Comparison of ENCODE assay signal across 8 cellular contexts in the genomic region with DNA sequence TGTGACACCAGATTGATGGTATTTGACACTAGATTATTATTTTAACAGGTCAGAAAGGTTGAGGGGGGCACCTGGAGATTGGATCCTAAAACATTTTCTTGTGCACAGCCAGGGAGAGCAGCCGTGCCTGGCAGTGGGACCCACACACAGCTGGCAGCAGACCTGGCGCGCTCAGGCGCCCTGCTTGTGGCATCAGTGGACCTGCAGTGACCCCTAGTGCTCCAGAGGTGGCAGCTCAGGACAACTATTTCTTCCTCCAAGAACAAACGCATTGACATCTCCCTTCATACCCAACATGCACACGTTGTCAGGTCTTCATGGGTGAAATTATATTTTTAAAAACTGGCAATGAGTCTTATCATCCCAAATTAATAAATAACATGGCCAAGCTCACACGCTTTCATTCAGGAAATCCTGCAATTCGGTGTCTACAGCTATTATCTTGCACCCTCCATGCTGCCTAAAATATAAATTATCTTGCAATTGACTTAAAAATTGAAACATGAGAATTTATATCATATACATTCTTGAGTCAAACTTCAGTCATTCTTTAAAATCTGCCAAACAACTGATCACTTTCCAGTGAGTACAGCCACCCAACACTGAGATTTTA. TPM values are rescaled to one million over a fixed set of nuclear protein-coding genes. Genes with fewer than 3 reads are reported as not detected.
A peak's percentile ranks its signal among the peaks of the same experiment; 100 is the strongest.
DNase-seq lines count a peak whose midpoint lies in the region; ATAC-seq and TF ChIP-seq lines count a peak whose summit lies in the region.

No MANE protein-coding gene starts in this region.

- no peak overlapping the region for H3K14ac ChIP-seq in H9 (ENCODE audit: insufficient read depth, low read length)

- H2AK5ac ChIP-seq in H9 (ENCODE audit: insufficient read length, low read length) = no peak overlapping the region

- no peak overlapping the region for H3K27ac ChIP-seq in H9 (ENCODE audit: insufficient read length, low read depth, low read length)
- no peak overlapping the region for H3K27ac ChIP-seq in VCaP
- H3K27ac ChIP-seq in smooth muscle cell (ENCODE audit: low read depth) = no peak overlapping the region

- peak; percentile 96 for TF ChIP-seq CTCF in H9 (conservative IDR thresholded peaks at IDR 0.05)
- TF ChIP-seq CTCF in VCaP (conservative IDR thresholded peaks at IDR 0.05) = peak; percentile 95
- peak; percentile 89 for TF ChIP-seq CTCF in smooth muscle cell (IDR thresholded peaks at IDR 0.05; ENCODE audit: borderline replicate concordance, insufficient read depth, poor library complexity, severe bottlenecking)

- H3K4me2 ChIP-seq in H9 (ENCODE audit: insufficient read depth, insufficient read length, low read length) = no peak overlapping the region
- H3K4me2 ChIP-seq in smooth muscle cell = no peak overlapping the region

- DNase-seq in activated naive CD4-positive, alpha-beta T cell treated with anti-CD3 and anti-CD28 coated beads, Interleukin-2, amount 10 ng/mL, durations not matched to agents 7 days and 5 days = peak; percentile 37
- no peak for DNase-seq in activated naive CD4-positive, alpha-beta T cell treated with anti-CD3 and anti-CD28 coated beads, Interleukin-2, amount 50 U/mL, for 16 hours
- DNase-seq in H9 (peak; percentile 85), NCI-H1436 treated with DMSO at 0.1 percent for 48 hours (lab: John Stamatoyannopoulos, UW) (peak; percentile 4), hepatic stellate cell (ENCODE audit: low spot score) (peak; percentile 16), smooth muscle cell (lab: John Stamatoyannopoulos, UW; ENCODE audit: unreplicated experiment) (no peak)

- no peak overlapping the region for H3T11ph ChIP-seq in H9 (ENCODE audit: low read length)

- H3K79me1 ChIP-seq in H9 (ENCODE audit: insufficient read depth, low read depth, low read length, poor library complexity, severe bottlenecking) = no peaks in the 10 kb centered on the region

- H3K4me3 ChIP-seq in smooth muscle cell = no peak overlapping the region

- H3K56ac ChIP-seq in H9 (ENCODE audit: insufficient read length, low read depth, low read length) = no peak overlapping the region

- no peak overlapping the region for H4K5ac ChIP-seq in H9 (ENCODE audit: insufficient read length, low read depth, low read length)

- H3K4me3 Mint-ChIP-seq in activated naive CD4-positive, alpha-beta T cell treated with anti-CD3 and anti-CD28 coated beads, Interleukin-2, amount 10 ng/mL, durations not matched to agents 7 days and 5 days = no peak overlapping the region
- no peak overlapping the region for H3K4me3 Mint-ChIP-seq in H9

- H3K36me3 ChIP-seq in smooth muscle cell (ENCODE audit: low read depth) = no peaks in the 10 kb centered on the region

- no peak overlapping the region for H2BK120ac ChIP-seq in H9 (ENCODE audit: low read depth, low read length, poor library complexity, severe bottlenecking)

- no peaks in the 10 kb centered on the region; the same call in 1 of the 2 replicates for H3K4me1 ChIP-seq in H9 (ENCODE audit: insufficient read depth, low read length)
- H3K4me1 ChIP-seq in smooth muscle cell (ENCODE audit: low read depth) = no peaks in the 10 kb centered on the region

- no peaks in the 10 kb centered on the region for H3K27me3 Mint-ChIP-seq in activated naive CD4-positive, alpha-beta T cell treated with anti-CD3 and anti-CD28 coated beads, Interleukin-2, amount 10 ng/mL, durations not matched to agents 7 days and 5 days
- peaks cover 52% of the 10 kb centered on the region for H3K27me3 Mint-ChIP-seq in H9 (ENCODE audit: low read depth)

- no CpG with 5 or more reads among the region's 8 CpGs for WGBS in H9 (ENCODE audit: extremely low coverage, insufficient read length, low lambda C conversion rate)
- 9% methylated on average over 8 of the region's 8 CpGs for WGBS in smooth muscle cell (ENCODE audit: low lambda C conversion rate)

- no peak overlapping the region for H3K27ac Mint-ChIP-seq in activated naive CD4-positive, alpha-beta T cell treated with anti-CD3 and anti-CD28 coated beads, Interleukin-2, amount 10 ng/mL, durations not matched to agents 7 days and 5 days
- no peak overlapping the region for H3K27ac Mint-ChIP-seq in H9

- H3K4ac ChIP-seq in H9 (ENCODE audit: low read depth, low read length) = no peak overlapping the region

- H4K91ac ChIP-seq in H9 (ENCODE audit: insufficient read length, low read depth, low read length) = no peak overlapping the region

- no peaks in the 10 kb centered on the region for H4K20me1 ChIP-seq in H9 (ENCODE audit: control insufficient read depth, insufficient read depth, insufficient read length)
- no peaks in the 10 kb centered on the region for H4K20me1 ChIP-seq in smooth muscle cell (ENCODE audit: low read depth)

- H3K27me3 ChIP-seq in H9 (ENCODE audit: insufficient read depth, low read length) (no peaks in the 10 kb centered on the region; the same call in 1 of the 2 replicates), smooth muscle cell (ENCODE audit: low read depth) (peaks cover 54% of the 10 kb centered on the region)

- no peak overlapping the region for H3K23ac ChIP-seq in H9 (ENCODE audit: insufficient read length, low read depth, low read length)

- no peak overlapping the region for H2BK5ac ChIP-seq in H9 (ENCODE audit: insufficient read length, low read length)

- H2BK20ac ChIP-seq in H9 (ENCODE audit: low read depth, low read length, poor library complexity, severe bottlenecking) = no peak overlapping the region

- no peak overlapping the region for H2BK12ac ChIP-seq in H9 (ENCODE audit: insufficient read length, low read depth, low read length)

- no peak for ATAC-seq in GM21576 (IDR thresholded peaks at IDR 0.05; ENCODE audit: unreplicated experiment)

- no peaks in the 10 kb centered on the region for H3F3A ChIP-seq in smooth muscle cell (ENCODE audit: low read depth)

- CTCF ChIA-PET in activated naive CD4-positive, alpha-beta T cell treated with anti-CD3 and anti-CD28 coated beads, Interleukin-2, amount 10 ng/mL, durations not matched to agents 7 days and 5 days (lab: Charles Lee) = interaction anchor here (0.9 to 2.1 kb wide), 4 partner anchors 12 to 1652 kb away, joined by 3 to 14 read pairs (median 4); no protein-coding TSS in a partner anchor

- H3K36me3 Mint-ChIP-seq in activated naive CD4-positive, alpha-beta T cell treated with anti-CD3 and anti-CD28 coated beads, Interleukin-2, amount 10 ng/mL, durations not matched to agents 7 days and 5 days = no peaks in the 10 kb centered on the region
- peaks cover 0 to 5% (median 4%) of the 10 kb centered on the region in 3 experiments; a peak in 3 of 7 replicates for H3K36me3 Mint-ChIP-seq in H9 (ENCODE audit: insufficient read depth in 1 of 3, low read depth in 3 of 3)

- no peak overlapping the region for H3K9ac ChIP-seq in H9 (ENCODE audit: extremely low read depth, insufficient read length, low read length)
- no peak overlapping the region for H3K9ac ChIP-seq in smooth muscle cell (ENCODE audit: low read depth)

- H3K18ac ChIP-seq in H9 (ENCODE audit: insufficient read length, low read depth, low read length) = no peak overlapping the region

- H2AFZ ChIP-seq in H9 (ENCODE audit: low read length) = no peak overlapping the region
- no peak overlapping the region for H2AFZ ChIP-seq in smooth muscle cell (ENCODE audit: low read depth)

- H2BK15ac ChIP-seq in H9 (ENCODE audit: low read depth, low read length) = no peak overlapping the region

- H3K23me2 ChIP-seq in H9 (ENCODE audit: insufficient read length, low read depth, low read length, poor library complexity, severe bottlenecking) = no peaks in the 10 kb centered on the region

- H4K8ac ChIP-seq in H9 (replicated peaks; ENCODE audit: insufficient read length, low read depth, low read length) = no peak overlapping the region

- H3K9me3 Mint-ChIP-seq in activated naive CD4-positive, alpha-beta T cell treated with anti-CD3 and anti-CD28 coated beads, Interleukin-2, amount 10 ng/mL, durations not matched to agents 7 days and 5 days = no peaks in the 10 kb centered on the region
- peaks cover 0 to 3% of the 10 kb centered on the region in 2 experiments; a peak in 1 of 5 replicates for H3K9me3 Mint-ChIP-seq in H9

- no peaks in the 10 kb centered on the region for H3K4me1 Mint-ChIP-seq in activated naive CD4-positive, alpha-beta T cell treated with anti-CD3 and anti-CD28 coated beads, Interleukin-2, amount 10 ng/mL, durations not matched to agents 7 days and 5 days
- peaks cover 7 to 8% of the 10 kb centered on the region in 2 experiments for H3K4me1 Mint-ChIP-seq in H9

- H3K9me3 ChIP-seq in H9 (ENCODE audit: control insufficient read depth, low read depth, low read length) (no peaks in the 10 kb centered on the region), smooth muscle cell (replicated peaks; ENCODE audit: low read depth) (no peaks in the 10 kb centered on the region)

- H3K79me2 ChIP-seq in H9 (ENCODE audit: insufficient read depth, low read length) (no peaks in the 10 kb centered on the region), smooth muscle cell (ENCODE audit: low read depth) (no peaks in the 10 kb centered on the region)

RNA-seq across cellular contexts. Expression of a gene that starts 7.7 kb away (rescaled TPM):
- total RNA-seq in H9 (2021) (6.1 TPM in 2 replicates), smooth muscle cell (not detected in 2 replicates)
- not detected in 2 replicates for polyA plus RNA-seq in smooth muscle cell

Comparison
In these comparisons a context has a peak if more than half of its experiments do, and no peak if none do; other contexts are left out.
1. DNase-seq: peak in activated naive CD4-positive, alpha-beta T cell treated with anti-CD3 and anti-CD28 coated beads, Interleukin-2, amount 10 ng/mL, durations not matched to agents 7 days and 5 days (single experiment), H9 (single experiment), NCI-H1436 treated with DMSO at 0.1 percent for 48 hours (single experiment) and hepatic stellate cell (single experiment); none in activated naive CD4-positive, alpha-beta T cell treated with anti-CD3 and anti-CD28 coated beads, Interleukin-2, amount 50 U/mL, for 16 hours (single experiment) and smooth muscle cell (single experiment).
2. Peak in every context shown above with its lines, with median percentiles within 50 percentile points of each other: CTCF ChIP-seq.